19 cellular contexts compared by ENCODE assay signal in genomic region chr9:20722221-20722620, GRCh38. TPM values are rescaled to one million over a fixed set of nuclear protein-coding genes. Genes with fewer than 3 reads are reported as not detected.
DNase-seq lines count a peak whose midpoint lies in the region; ATAC-seq, FAIRE-seq and TF ChIP-seq lines count a peak whose summit lies in the region.
"Had no signal": no experiment of that assay in that cellular context is flagged by ENCODE, and none has a peak within 500 bp of the region (broad histone marks: within the 10 kb centered on the region; RNA-seq: fewer than 3 reads in every experiment).

No MANE protein-coding gene starts in this region.

- H3K79me1 ChIP-seq in mesenchymal stem cell (replicated peaks; ENCODE audit: low read length, poor library complexity, severe bottlenecking) = peaks cover 1% of the 10 kb centered on the region

- no peak overlapping the region for H3K27ac ChIP-seq in naive thymus-derived CD4-positive, alpha-beta T cell (ENCODE audit: low read depth, low read length)
- no peak overlapping the region for H3K27ac ChIP-seq in RWPE1
- H3K27ac ChIP-seq in mesenchymal stem cell (ENCODE audit: low read length, poor library complexity, severe bottlenecking) = no peak overlapping the region
- H3K27ac ChIP-seq: brain microvascular endothelial cell, C4-2B, gastroesophageal sphincter, ovary, SK-N-MC, spleen had no signal

- peaks cover 19 to 38% (median 27%) of the 10 kb centered on the region in 7 donors for H3K4me1 Mint-ChIP-seq in naive thymus-derived CD4-positive, alpha-beta T cell

- no peaks in the 10 kb centered on the region for H3K27me3 Mint-ChIP-seq in naive thymus-derived CD4-positive, alpha-beta T cell

- DNase-seq in H54 (ENCODE audit: insufficient read length, low spot score) (no peak), MV-4-11 (lab: John Stamatoyannopoulos, UW) (peak; percentile 69), dermis microvascular lymphatic vessel endothelial cell (ENCODE audit: low read depth in 2 of 2) (peak; percentile 36 to 87), RWPE1 (ENCODE audit: low spot score) (no peak), mesenchymal stem cell (no peak)
- no peak for DNase-seq in naive thymus-derived CD4-positive, alpha-beta T cell
- DNase-seq: activated gamma-delta T cell, brain microvascular endothelial cell, DMS79 treated with DMSO at 0.1 percent for 48 hours, GOT3, NCI-H1105, ovary, spleen had no signal

- peak overlapping the region in 5 of 9 donors; percentile 32 to 73 (median 39) for H3K27ac Mint-ChIP-seq in naive thymus-derived CD4-positive, alpha-beta T cell

- no peak for TF ChIP-seq POLR2A in H54 (IDR thresholded peaks at IDR 0.05; ENCODE audit: low read depth, low read length)

- no peaks in the 10 kb centered on the region for H3K9me3 ChIP-seq in naive thymus-derived CD4-positive, alpha-beta T cell (ENCODE audit: control insufficient read depth in 2 of 3, low read length in 3 of 3)
- no peaks in the 10 kb centered on the region for H3K9me3 ChIP-seq in mesenchymal stem cell (ENCODE audit: control insufficient read depth, low read length)
- H3K9me3 ChIP-seq: gastroesophageal sphincter, ovary, spleen had no signal

- H3K23ac ChIP-seq in mesenchymal stem cell (ENCODE audit: low read length in 2 of 2) = no peak overlapping the region

- H3K4me3 ChIP-seq in naive thymus-derived CD4-positive, alpha-beta T cell (ENCODE audit: low read length) = no peak overlapping the region
- no peak overlapping the region for H3K4me3 ChIP-seq in mesenchymal stem cell (ENCODE audit: insufficient read depth in 1 of 2, low read depth in 1 of 2, low read length in 2 of 2)
- H3K4me3 ChIP-seq: gastroesophageal sphincter, ovary, SK-N-MC, spleen had no signal

- peaks cover 18 to 65% (median 42%) of the 10 kb centered on the region in 5 donors for H3K36me3 Mint-ChIP-seq in naive thymus-derived CD4-positive, alpha-beta T cell

- no peak for TF ChIP-seq CTCF in RWPE1 (conservative IDR thresholded peaks at IDR 0.05; ENCODE audit: low read depth)

- H3K4me3 Mint-ChIP-seq in naive thymus-derived CD4-positive, alpha-beta T cell = no peak overlapping the region

- H2BK12ac ChIP-seq in mesenchymal stem cell (ENCODE audit: low read length in 2 of 2) = no peak overlapping the region

- no CpG with 5 or more reads among the region's 1 CpG for WGBS in mesenchymal stem cell

- no peak overlapping the region for H2AFZ ChIP-seq in mesenchymal stem cell (ENCODE audit: low read depth, low read length)

- peak; percentile 45 for FAIRE-seq in H54 (lab: Jason Lieb, UNC)
- FAIRE-seq: endometrium had no signal

- POLR2A ChIA-PET in naive thymus-derived CD4-positive, alpha-beta T cell (lab: Charles Lee) = no interaction called here
- POLR2A ChIA-PET in RWPE1 (lab: Yijun Ruan, JAX; ENCODE audit: low non-redundant PET) = no interaction called here

- H3K4ac ChIP-seq in mesenchymal stem cell (ENCODE audit: low read depth in 1 of 2, low read length in 2 of 2) = no peak overlapping the region

- H3K9ac ChIP-seq in mesenchymal stem cell (ENCODE audit: low read length) = no peak overlapping the region

- H3K4me1 ChIP-seq in naive thymus-derived CD4-positive, alpha-beta T cell (ENCODE audit: control insufficient read depth in 2 of 2, insufficient read depth in 2 of 2, low read length in 2 of 2) = no peaks in the 10 kb centered on the region
- no peaks in the 10 kb centered on the region for H3K4me1 ChIP-seq in mesenchymal stem cell (ENCODE audit: control insufficient read depth, insufficient read depth, low read depth, low read length)
- H3K4me1 ChIP-seq: gastroesophageal sphincter had no signal

- no peak overlapping the region for H4K91ac ChIP-seq in mesenchymal stem cell (ENCODE audit: low read length)

- intact Hi-C loops in naive thymus-derived CD4-positive, alpha-beta T cell (cut with micrococcal nuclease) = no loop called here

- H2BK15ac ChIP-seq in mesenchymal stem cell (ENCODE audit: low read depth, poor library complexity, severe bottlenecking) = no peak overlapping the region

- H3K36me3 ChIP-seq in naive thymus-derived CD4-positive, alpha-beta T cell (ENCODE audit: control insufficient read depth in 2 of 3, insufficient read depth in 3 of 3, low read length in 3 of 3) = peaks cover 0 to 3% (median 0%) of the 10 kb centered on the region in 3 experiments
- H3K36me3 ChIP-seq in mesenchymal stem cell (ENCODE audit: control insufficient read depth in 1 of 2, insufficient read depth in 2 of 2, low read depth in 1 of 2, low read length in 2 of 2) = peaks cover 9 to 77% of the 10 kb centered on the region in 2 experiments
- H3K36me3 ChIP-seq: ovary had no signal

- H3K9me3 Mint-ChIP-seq in naive thymus-derived CD4-positive, alpha-beta T cell = peaks cover 0 to 7% (median 0%) of the 10 kb centered on the region in 11 donors

- H3K14ac ChIP-seq in mesenchymal stem cell (ENCODE audit: low read length in 2 of 2) = no peak overlapping the region

- no peak overlapping the region for H2BK5ac ChIP-seq in mesenchymal stem cell (ENCODE audit: low read depth, low read length, poor library complexity, severe bottlenecking)

- H3K4me2 ChIP-seq in mesenchymal stem cell (ENCODE audit: low read length, poor library complexity, severe bottlenecking) = no peak overlapping the region

- no peaks in the 10 kb centered on the region for H3K27me3 ChIP-seq in naive thymus-derived CD4-positive, alpha-beta T cell (ENCODE audit: control insufficient read depth in 2 of 2, insufficient read depth in 2 of 2, low read length in 2 of 2)
- no peaks in the 10 kb centered on the region for H3K27me3 ChIP-seq in mesenchymal stem cell (ENCODE audit: control insufficient read depth in 1 of 2, insufficient read depth in 1 of 2, low read length in 2 of 2)
- H3K27me3 ChIP-seq: brain microvascular endothelial cell, gastroesophageal sphincter, ovary, spleen had no signal

- no peak overlapping the region for H2BK120ac ChIP-seq in mesenchymal stem cell (ENCODE audit: low read depth, low read length)

- H2AK5ac ChIP-seq in mesenchymal stem cell (ENCODE audit: low read length, severe bottlenecking) = no peak overlapping the region

- no peak for ATAC-seq in naive thymus-derived CD4-positive, alpha-beta T cell
- ATAC-seq in HG03521 (IDR thresholded peaks at IDR 0.05; ENCODE audit: unreplicated experiment) (no peak), HG03520 (IDR thresholded peaks at IDR 0.05; ENCODE audit: unreplicated experiment) (no peak)
- ATAC-seq: gastroesophageal sphincter had no signal

- H4K8ac ChIP-seq in mesenchymal stem cell (ENCODE audit: low read length) = no peak overlapping the region

- CTCF ChIA-PET in naive thymus-derived CD4-positive, alpha-beta T cell (lab: Charles Lee) = no interaction called here
- CTCF ChIA-PET in RWPE1 (lab: Yijun Ruan, JAX) = no interaction called here

- peak overlapping the region in 1 of 2 experiments; percentile 56 for H3K18ac ChIP-seq in mesenchymal stem cell (ENCODE audit: low read depth in 1 of 2, low read length in 2 of 2)

RNA-seq across cellular contexts. Expression of gene FOCAD, which starts 38.2 kb away (rescaled TPM):
- total RNA-seq in dermis microvascular lymphatic vessel endothelial cell = 76.6 and 85.2 TPM in 2 replicates
- total RNA-seq in naive thymus-derived CD4-positive, alpha-beta T cell = 10 to 100 TPM; 12.8 to 33.7 (median 22.3) TPM
- 10 to 100 TPM; 13.1 to 18.3 TPM for polyA plus RNA-seq in naive thymus-derived CD4-positive, alpha-beta T cell
- polyA plus RNA-seq in mesenchymal stem cell (2013, experiment 1 of 2) = 16.0 TPM
- polyA plus RNA-seq in mesenchymal stem cell (2013, experiment 2 of 2) = 16.2 TPM

Comparison
In these comparisons a context has a peak if more than half of its experiments do, and no peak if none do; other contexts are left out.
1. DNase-seq: peak in MV-4-11 (single experiment) and dermis microvascular lymphatic vessel endothelial cell (2 of 2); none in H54 (single experiment), naive thymus-derived CD4-positive, alpha-beta T cell (0 of 9), RWPE1 (single experiment) and mesenchymal stem cell (single experiment).